Comparison of ENCODE assay signal across 25 cellular contexts in genomic region chr1:63408331-63408730, GRCh38.
"Had no signal": no experiment of that assay in that cellular context is flagged by ENCODE, and none has a peak within 500 bp of the region (broad histone marks: within the 10 kb centered on the region; RNA-seq: fewer than 3 reads in every experiment).

No MANE protein-coding gene starts in this region.

- H3K4me1 ChIP-seq: upper lobe of right lung had no signal

- H3K9me3 ChIP-seq: mucosa of descending colon, right lobe of liver, thyroid gland, upper lobe of right lung had no signal

- H3K27me3 ChIP-seq: cardiac muscle cell, right lobe of liver, thyroid gland, upper lobe of right lung had no signal

- H3K4me3 ChIP-seq: cardiac muscle cell, mucosa of descending colon, right lobe of liver, skin epidermis, thyroid gland, upper lobe of right lung had no signal

- H3K27ac ChIP-seq: cardiac muscle cell, right lobe of liver, skin epidermis, thyroid gland, upper lobe of right lung had no signal

- H3K36me3 ChIP-seq: right lobe of liver, thyroid gland had no signal

- ATAC-seq: activated CD4-positive, alpha-beta T cell treated with anti-CD3 and anti-CD28 coated beads for 36 hours; activated T-cell treated with anti-CD3 and anti-CD28 coated beads, Interleukin-2, amount 50 U/mL, for 4 hours; effector memory CD8-positive, alpha-beta T cell; esophagus mucosa; left colon; mucosa of descending colon; right lobe of liver; upper lobe of right lung had no signal

- DNase-seq: activated B cell treated with CpG ODN at 0.5 μM for 24 hours; activated CD4-positive, alpha-beta T cell treated with anti-CD3 and anti-CD28 coated beads for 36 hours; activated CD4-positive, alpha-beta T cell treated with anti-CD3 and anti-CD28 coated beads, Interleukin-2, amount 50 U/mL, for 4 hours; activated CD8-positive, alpha-beta memory T cell treated with anti-CD3 and anti-CD28 coated beads for 24 hours; activated CD8-positive, alpha-beta memory T cell treated with anti-CD3 and anti-CD28 coated beads, Interleukin-2, amount 50 U/mL, for 4 hours; activated naive CD4-positive, alpha-beta T cell treated with Interleukin-2 at 50 U/mL for 16 hours; activated naive CD8-positive, alpha-beta T cell treated with anti-CD3 and anti-CD28 coated beads, Interleukin-2, amount 10 ng/mL, durations not matched to agents 7 days and 5 days; activated T-cell treated with anti-CD3 and anti-CD28 coated beads, Interleukin-2, amount 50 U/mL, for 4 hours; amygdala; effector memory CD8-positive, alpha-beta T cell; glutamatergic neuron; hypothalamus; left colon; mucosa of descending colon; occipital lobe; posterior cingulate gyrus; right lobe of liver; stimulated activated CD4-positive, alpha-beta T cell treated with anti-CD3 and anti-CD28 coated beads, Interleukin-1b, Interleukin-23, amount 100 ng/mL, for 48 hours; substantia nigra; T1000; thyroid gland; upper lobe of right lung had no signal
